Comparison of ENCODE assay signal across 1 cellular context in genomic region chr11:57458410-57459111, GRCh38.
TF ChIP-seq lines count a peak whose summit lies in the region.

No MANE protein-coding gene starts in this region.

TF ChIP-seq in HEK293, 187 proteins besides CTCF, POLR2A, EP300 and RAD21 (continued from another document and continues in another):
- TF ChIP-seq AEBP2 (tag by site-specific recombination; IDR thresholded peaks at IDR 0.05; ENCODE audit: borderline replicate concordance) = no peak
- no peak for TF ChIP-seq ZNF148 (tag by site-specific recombination; IDR thresholded peaks at IDR 0.05; ENCODE audit: borderline replicate concordance)
- TF ChIP-seq ZNF169 (tag by site-specific recombination; IDR thresholded peaks at IDR 0.05) = no peak
- TF ChIP-seq ZNF768 (tag by site-specific recombination; IDR thresholded peaks at IDR 0.05) = no peak
- TF ChIP-seq KLF8 (tag by site-specific recombination; IDR thresholded peaks at IDR 0.05) = peak; percentile 43; the same call in 1 of the 2 replicates
- TF ChIP-seq GFI1B (tag by site-specific recombination; IDR thresholded peaks at IDR 0.05) = no peak
- no peak for TF ChIP-seq ZNF488 (tag by site-specific recombination; IDR thresholded peaks at IDR 0.05)
- TF ChIP-seq ZNF704 (tag by site-specific recombination; IDR thresholded peaks at IDR 0.05) = no peak
- TF ChIP-seq ZNF48 (tag by site-specific recombination; IDR thresholded peaks at IDR 0.05) = no peak
- TF ChIP-seq KLF17 (tag by site-specific recombination; IDR thresholded peaks at IDR 0.05) = peak; percentile 61; the same call in 1 of the 2 replicates
- TF ChIP-seq ZNF324 (tag by site-specific recombination; IDR thresholded peaks at IDR 0.05) = no peak
- no peak; the same call in 1 of the 2 replicates for TF ChIP-seq ZXDB (tag by site-specific recombination; IDR thresholded peaks at IDR 0.05)
- no peak for TF ChIP-seq ZNF211 (tag by site-specific recombination; IDR thresholded peaks at IDR 0.05; ENCODE audit: low read depth)
- no peak for TF ChIP-seq ZBTB49 (tag by site-specific recombination; IDR thresholded peaks at IDR 0.05; ENCODE audit: low read depth)
- no peak; the same call in 1 of the 2 replicates for TF ChIP-seq ZBTB11 (tag by site-specific recombination; conservative IDR thresholded peaks at IDR 0.05; ENCODE audit: low read depth)
- no peak for TF ChIP-seq BCL6B (tag by site-specific recombination; IDR thresholded peaks at IDR 0.05)
- TF ChIP-seq ELK4 (IDR thresholded peaks at IDR 0.05; ENCODE audit: borderline replicate concordance, low read depth, low read length) = no peak
- TF ChIP-seq ZNF146 (tag by site-specific recombination; IDR thresholded peaks at IDR 0.05) = no peak
- TF ChIP-seq PRDM1 (tag by site-specific recombination; IDR thresholded peaks at IDR 0.05) = peak; percentile 99
- no peak for TF ChIP-seq ZNF404 (tag by site-specific recombination; IDR thresholded peaks at IDR 0.05)
- TF ChIP-seq ZNF785 (tag by site-specific recombination; IDR thresholded peaks at IDR 0.05) = no peak
- no peak for TF ChIP-seq ZNF658 (tag by site-specific recombination; IDR thresholded peaks at IDR 0.05)
- no peak for TF ChIP-seq ZNF747 (tag by site-specific recombination; IDR thresholded peaks at IDR 0.05)
- no peak for TF ChIP-seq ZNF175 (tag by site-specific recombination; IDR thresholded peaks at IDR 0.05)
- TF ChIP-seq MEIS1 (CRISPR knock-in tag; IDR thresholded peaks at IDR 0.05; ENCODE audit: borderline replicate concordance) = no peak
- no peak for TF ChIP-seq ZSCAN30 (tag by site-specific recombination; IDR thresholded peaks at IDR 0.05)
- no peak for TF ChIP-seq ZNF544 (tag by site-specific recombination; IDR thresholded peaks at IDR 0.05)
- no peak for TF ChIP-seq ZNF23 (tag by site-specific recombination; IDR thresholded peaks at IDR 0.05; ENCODE audit: borderline replicate concordance)
- no peak for TF ChIP-seq ZNF664 (tag by site-specific recombination; IDR thresholded peaks at IDR 0.05)
- peak; percentile 72; the same call in 1 of the 2 replicates for TF ChIP-seq ZBTB7A (tag by site-specific recombination; IDR thresholded peaks at IDR 0.05; ENCODE audit: low read depth)
- no peak for TF ChIP-seq ZNF280D (tag by site-specific recombination; IDR thresholded peaks at IDR 0.05)
- TF ChIP-seq ZNF391 (tag by site-specific recombination; IDR thresholded peaks at IDR 0.05; ENCODE audit: borderline replicate concordance, low read depth) = peak; percentile 36; the same call in 1 of the 2 replicates
- no peak for TF ChIP-seq TRIM28 (IDR thresholded peaks at IDR 0.05; ENCODE audit: borderline replicate concordance, low read length)
- no peak for TF ChIP-seq RBAK (tag by site-specific recombination; IDR thresholded peaks at IDR 0.05)
- peak; percentile 82 for TF ChIP-seq ZNF398 (tag by site-specific recombination; IDR thresholded peaks at IDR 0.05)
- peak; percentile 52; the same call in 1 of the 2 replicates for TF ChIP-seq MZF1 (tag by site-specific recombination; IDR thresholded peaks at IDR 0.05; ENCODE audit: borderline replicate concordance)
